Comparison of ENCODE assay signal across 8 cellular contexts in the genomic region with DNA sequence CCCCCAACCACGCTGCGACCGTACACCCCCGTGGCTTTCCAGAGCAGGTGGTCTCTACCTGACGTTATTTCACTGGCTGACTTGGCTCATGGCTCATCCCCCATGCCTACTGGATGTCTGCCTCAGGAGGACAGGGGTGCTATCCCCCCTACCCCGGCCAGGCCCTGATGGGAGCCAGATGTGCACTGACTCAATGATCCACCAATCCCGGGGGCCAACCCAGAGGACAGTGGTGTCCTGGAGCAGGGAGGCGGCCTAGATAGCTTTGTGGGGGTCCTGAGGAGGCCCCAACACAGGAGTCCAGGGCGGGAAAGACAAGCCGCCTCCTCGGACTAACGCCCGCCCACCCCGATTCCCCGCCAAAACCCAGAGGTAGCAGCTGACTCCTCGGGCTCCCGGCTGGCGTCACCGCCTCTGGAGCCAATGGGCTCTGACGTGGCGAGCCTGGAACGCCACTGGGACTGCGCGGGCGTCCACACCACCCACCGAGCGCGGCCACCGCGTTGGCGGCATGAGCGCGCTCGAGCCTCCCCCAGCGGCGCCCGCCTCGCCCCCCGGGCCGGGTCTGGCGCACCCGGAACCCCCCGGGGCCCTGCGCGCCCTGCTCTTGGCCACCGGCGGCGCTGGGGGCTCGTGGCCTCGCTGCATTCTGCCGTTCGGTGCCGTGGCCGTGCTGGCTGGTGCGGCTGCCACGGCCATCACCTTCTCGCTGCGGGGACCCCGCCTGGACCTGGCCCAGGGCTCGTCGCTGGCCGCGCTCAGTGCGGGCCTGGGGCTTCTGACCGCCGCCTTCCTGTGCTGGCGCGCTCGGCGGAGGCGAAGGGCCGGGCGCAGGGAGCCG. TPM values are rescaled to one million over a fixed set of nuclear protein-coding genes. Genes with fewer than 3 reads are reported as not detected.
DNase-seq lines count a peak whose midpoint lies in the region; ATAC-seq and TF ChIP-seq lines count a peak whose summit lies in the region.

No MANE protein-coding gene starts in this region.

- ATAC-seq in HG03521 (IDR thresholded peaks at IDR 0.05; ENCODE audit: unreplicated experiment), result no peak

- TF ChIP-seq POLR2A in esophagus squamous epithelium (IDR thresholded peaks at IDR 0.05), result peak in 1 of 4 donors; percentile 56

- H3K36me3 ChIP-seq in esophagus squamous epithelium (no peaks in the 10 kb centered on the region), muscle layer of duodenum (ENCODE audit: control insufficient read depth in 1 of 2, insufficient read depth in 2 of 2, low read length in 2 of 2) (no peaks in the 10 kb centered on the region)
- H3K36me3 ChIP-seq in effector memory CD4-positive, alpha-beta T cell (ENCODE audit: control insufficient read depth, insufficient read depth, low read length), result no peaks in the 10 kb centered on the region

- intact Hi-C loops in esophagus squamous epithelium (cut with DNase I), result no loop called here

- TF ChIP-seq CTCF in esophagus squamous epithelium (IDR thresholded peaks at IDR 0.05), result peak in 1 of 6 experiments; percentile 22

- H3K4me3 ChIP-seq in esophagus squamous epithelium, result peak overlapping the region; percentile 27 to 73 (median 52)
- H3K4me3 ChIP-seq in muscle layer of duodenum (ENCODE audit: low read depth in 1 of 2, low read length in 2 of 2), result peak overlapping the region; percentile 21 to 59
- no peak overlapping the region for H3K4me3 ChIP-seq in effector memory CD4-positive, alpha-beta T cell (ENCODE audit: insufficient read depth, low read depth, low read length, poor library complexity, severe bottlenecking)

- 8 to 45% methylated on average over 4 to 33 of the region's 74 CpGs for WGBS in esophagus squamous epithelium, 2 donors

- peak overlapping the region in 3 of 4 donors; percentile 26 to 56 (median 54) for H3K27ac ChIP-seq in esophagus squamous epithelium
- H3K27ac ChIP-seq in muscle layer of duodenum (ENCODE audit: low read length), result no peak overlapping the region
- H3K27ac ChIP-seq in effector memory CD4-positive, alpha-beta T cell (ENCODE audit: insufficient read depth, low read length, poor library complexity, severe bottlenecking), result no peak overlapping the region

- H3K27me3 ChIP-seq in esophagus squamous epithelium, result peaks cover 4 to 57% (median 16%) of the 10 kb centered on the region in 4 donors
- peaks cover 19% of the 10 kb centered on the region for H3K27me3 ChIP-seq in muscle layer of duodenum (ENCODE audit: low read depth, low read length)
- peaks cover 44% of the 10 kb centered on the region for H3K27me3 ChIP-seq in effector memory CD4-positive, alpha-beta T cell (replicated peaks; ENCODE audit: control insufficient read depth, insufficient read depth, low read length, poor library complexity, severe bottlenecking)

- H3K9me3 ChIP-seq in esophagus squamous epithelium (no peaks in the 10 kb centered on the region), muscle layer of duodenum (ENCODE audit: control insufficient read depth in 1 of 2, low read length in 2 of 2) (no peaks in the 10 kb centered on the region)
- H3K9me3 ChIP-seq in effector memory CD4-positive, alpha-beta T cell (ENCODE audit: control insufficient read depth, low read length), result no peaks in the 10 kb centered on the region

- H3K4me1 ChIP-seq in esophagus squamous epithelium (peaks cover 22 to 55% (median 39%) of the 10 kb centered on the region in 3 donors), muscle layer of duodenum (ENCODE audit: control insufficient read depth in 1 of 2, insufficient read depth in 2 of 2, low read length in 2 of 2) (peaks cover 0 to 31% of the 10 kb centered on the region in 2 donors)
- peaks cover 28% of the 10 kb centered on the region for H3K4me1 ChIP-seq in effector memory CD4-positive, alpha-beta T cell (ENCODE audit: control insufficient read depth, insufficient read depth, low read length, poor library complexity, severe bottlenecking)

- DNase-seq in NOMO-1 treated with DMSO at 0.1 percent for 48 hours (lab: John Stamatoyannopoulos, UW; ENCODE audit: unreplicated experiment) (peak; percentile 12), NOMO-1 treated with dmso at 0.1 percent for 144 hours (lab: John Stamatoyannopoulos, UW; ENCODE audit: unreplicated experiment) (no peak), MV-4-11 (lab: John Stamatoyannopoulos, UW) (peak; percentile 67), SW480 (ENCODE audit: low spot score) (peak; percentile 63), esophagus squamous epithelium (lab: John Stamatoyannopoulos, UW) (no peak)
- DNase-seq in effector memory CD4-positive, alpha-beta T cell, result no peak

RNA-seq across cellular contexts. Expression of a gene that starts 3.6 kb away (rescaled TPM):
- total RNA-seq in esophagus squamous epithelium, result under 1 TPM in 1 of 4 donors, not detected in 3; 0.38 TPM

RNA-seq across cellular contexts. Expression of a gene that starts 7.4 kb away (rescaled TPM):
- total RNA-seq in esophagus squamous epithelium, result 1 to 10 TPM; 3.1 to 4.6 (median 3.7) TPM

RNA-seq across cellular contexts. Expression of a gene that starts 7.6 kb away (rescaled TPM):
- 10 to 100 TPM in 1 of 4 donors, 1 to 10 TPM in 3; 1.1 to 12.3 (median 4.4) TPM for total RNA-seq in esophagus squamous epithelium

RNA-seq across cellular contexts. Expression of a gene that starts 38.3 kb away (rescaled TPM):
- 10 to 100 TPM in 2 of 4 donors, 1 to 10 TPM in 2; 5.9 to 18.6 (median 10.2) TPM for total RNA-seq in esophagus squamous epithelium

RNA-seq across cellular contexts. Expression of a gene that starts 46.2 kb away (rescaled TPM):
- total RNA-seq in esophagus squamous epithelium, result 100 to 1,000 TPM in 2 of 4 donors, 10 to 100 TPM in 2; 70.8 to 196 (median 125) TPM

Comparison
In these comparisons a context has a peak if more than half of its experiments do, and no peak if none do; other contexts are left out.
1. DNase-seq: peak in NOMO-1 treated with DMSO at 0.1 percent for 48 hours (single experiment), MV-4-11 (single experiment) and SW480 (single experiment); none in NOMO-1 treated with dmso at 0.1 percent for 144 hours (single experiment), esophagus squamous epithelium (single experiment) and effector memory CD4-positive, alpha-beta T cell (0 of 3).
2. H3K27ac ChIP-seq: peak in esophagus squamous epithelium (3 of 4); none in muscle layer of duodenum (single experiment) and effector memory CD4-positive, alpha-beta T cell (single experiment).